Comparison of ENCODE assay signal across 8 cellular contexts in the genomic region with DNA sequence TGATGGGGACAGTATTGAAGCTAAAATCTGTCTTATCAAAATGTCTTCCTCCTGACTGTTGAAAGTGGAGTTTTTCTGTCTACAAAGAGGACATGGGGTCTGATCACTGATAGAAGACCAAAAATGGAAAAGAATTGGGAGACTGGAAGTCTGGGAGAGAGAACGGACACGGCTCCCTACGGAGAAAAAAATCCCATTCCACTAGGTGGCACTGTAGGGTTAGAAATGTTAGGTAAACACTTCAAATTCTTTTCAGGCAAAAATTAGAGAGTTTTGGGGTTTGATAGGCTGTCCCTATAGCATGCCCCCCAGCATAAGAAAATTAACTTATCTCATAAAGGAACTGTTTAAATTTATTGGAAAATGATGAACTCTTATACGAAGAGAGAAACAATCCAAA.
A peak's percentile ranks its signal among the peaks of the same experiment; 100 is the strongest.
DNase-seq lines count a peak whose midpoint lies in the region; ATAC-seq, FAIRE-seq and TF ChIP-seq lines count a peak whose summit lies in the region.

No MANE protein-coding gene starts in this region.

- BruUV-seq in PC-9 (replicated peaks; lab: Mats Ljungman, UMichigan) = no TSS peak

- no peaks in the 10 kb centered on the region for H3K4me1 ChIP-seq in PC-9 (replicated peaks; ENCODE audit: insufficient read depth)

- no peak overlapping the region for H3K4me3 Mint-ChIP-seq in activated CD8-positive, alpha-beta T cell treated with anti-CD3 and anti-CD28 coated beads for 36 hours
- no peak overlapping the region for H3K4me3 Mint-ChIP-seq in activated CD8-positive, alpha-beta T cell treated with anti-CD3 and anti-CD28 coated beads, Interleukin-2, amount 10 ng/mL, durations not matched to agents 7 days and 5 days
- H3K4me3 Mint-ChIP-seq in activated CD4-positive, alpha-beta memory T cell treated with anti-CD3 and anti-CD28 coated beads for 36 hours = no peak overlapping the region

- no peak overlapping the region for H3K27ac Mint-ChIP-seq in activated CD8-positive, alpha-beta T cell treated with anti-CD3 and anti-CD28 coated beads for 36 hours
- H3K27ac Mint-ChIP-seq in activated CD8-positive, alpha-beta T cell treated with anti-CD3 and anti-CD28 coated beads, Interleukin-2, amount 10 ng/mL, durations not matched to agents 7 days and 5 days = no peak overlapping the region
- H3K27ac Mint-ChIP-seq in activated CD4-positive, alpha-beta memory T cell treated with anti-CD3 and anti-CD28 coated beads for 36 hours = no peak overlapping the region

- no peaks in the 10 kb centered on the region for H3K27me3 Mint-ChIP-seq in activated CD8-positive, alpha-beta T cell treated with anti-CD3 and anti-CD28 coated beads for 36 hours
- H3K27me3 Mint-ChIP-seq in activated CD8-positive, alpha-beta T cell treated with anti-CD3 and anti-CD28 coated beads, Interleukin-2, amount 10 ng/mL, durations not matched to agents 7 days and 5 days (ENCODE audit: low read depth) = no peaks in the 10 kb centered on the region
- no peaks in the 10 kb centered on the region for H3K27me3 Mint-ChIP-seq in activated CD4-positive, alpha-beta memory T cell treated with anti-CD3 and anti-CD28 coated beads for 36 hours

- H3K4me3 ChIP-seq in PC-9 = no peak overlapping the region

- no peaks in the 10 kb centered on the region for H4K20me1 ChIP-seq in PC-9 (ENCODE audit: insufficient read depth)

- H3K9me3 ChIP-seq in PC-9 (ENCODE audit: insufficient read depth, low read depth) = no peaks in the 10 kb centered on the region

- DNase-seq in activated CD8-positive, alpha-beta T cell treated with anti-CD3 and anti-CD28 coated beads for 36 hours = no peak
- DNase-seq in activated CD8-positive, alpha-beta T cell treated with anti-CD3 and anti-CD28 coated beads, Interleukin-2, amount 10 ng/mL, durations not matched to agents 7 days and 5 days = no peak
- DNase-seq in PC-9 (peak in 1 of 2 experiments; percentile 3), foreskin melanocyte (peak; percentile 1), urothelium cell line (ENCODE audit: low spot score) (peak; percentile 8), NCI-H2107 treated with DMSO at 0.1 percent for 48 hours (lab: John Stamatoyannopoulos, UW; ENCODE audit: unreplicated experiment) (no peak)
- no peak for DNase-seq in activated CD4-positive, alpha-beta memory T cell treated with anti-CD3 and anti-CD28 coated beads for 36 hours

- H3K36me3 Mint-ChIP-seq in activated CD8-positive, alpha-beta T cell treated with anti-CD3 and anti-CD28 coated beads for 36 hours (ENCODE audit: low read depth) = no peaks in the 10 kb centered on the region
- H3K36me3 Mint-ChIP-seq in activated CD8-positive, alpha-beta T cell treated with anti-CD3 and anti-CD28 coated beads, Interleukin-2, amount 10 ng/mL, durations not matched to agents 7 days and 5 days (ENCODE audit: low read depth) = no peaks in the 10 kb centered on the region
- H3K36me3 Mint-ChIP-seq in activated CD4-positive, alpha-beta memory T cell treated with anti-CD3 and anti-CD28 coated beads for 36 hours = no peaks in the 10 kb centered on the region

- no peak overlapping the region for H3K4me2 ChIP-seq in PC-9

- H3K79me2 ChIP-seq in PC-9 (ENCODE audit: low read depth) = no peaks in the 10 kb centered on the region

- no peak for FAIRE-seq in urothelium cell line (lab: Jason Lieb, UNC)

- no peaks in the 10 kb centered on the region for H3F3A ChIP-seq in PC-9 (ENCODE audit: insufficient read depth, low read depth)

- no peak overlapping the region for H3K27ac ChIP-seq in PC-9

- no peaks in the 10 kb centered on the region for H3K27me3 ChIP-seq in PC-9 (ENCODE audit: insufficient read depth, low read depth)

- no peak for ATAC-seq in activated CD8-positive, alpha-beta T cell treated with anti-CD3 and anti-CD28 coated beads for 36 hours
- no peak for ATAC-seq in activated CD8-positive, alpha-beta T cell treated with anti-CD3 and anti-CD28 coated beads, Interleukin-2, amount 10 ng/mL, durations not matched to agents 7 days and 5 days
- ATAC-seq in HG03457 (IDR thresholded peaks at IDR 0.05; ENCODE audit: unreplicated experiment) = no peak

- CTCF ChIA-PET in activated CD8-positive, alpha-beta T cell treated with anti-CD3 and anti-CD28 coated beads for 36 hours (lab: Charles Lee) = interaction anchor here (0.6 kb wide), 1 partner anchor 169 kb away, joined by 3 read pairs; no protein-coding TSS in a partner anchor
- CTCF ChIA-PET in activated CD8-positive, alpha-beta T cell treated with anti-CD3 and anti-CD28 coated beads, Interleukin-2, amount 10 ng/mL, durations not matched to agents 7 days and 5 days (lab: Charles Lee) = no interaction called here
- CTCF ChIA-PET in PC-9 (lab: Charles Lee) = no interaction called here
- CTCF ChIA-PET in activated CD4-positive, alpha-beta memory T cell treated with anti-CD3 and anti-CD28 coated beads for 36 hours (lab: Charles Lee) = no interaction called here

- no peaks in the 10 kb centered on the region for H3K4me1 Mint-ChIP-seq in activated CD8-positive, alpha-beta T cell treated with anti-CD3 and anti-CD28 coated beads for 36 hours (ENCODE audit: low read depth)
- H3K4me1 Mint-ChIP-seq in activated CD8-positive, alpha-beta T cell treated with anti-CD3 and anti-CD28 coated beads, Interleukin-2, amount 10 ng/mL, durations not matched to agents 7 days and 5 days (ENCODE audit: low read depth) = no peaks in the 10 kb centered on the region
- H3K4me1 Mint-ChIP-seq in activated CD4-positive, alpha-beta memory T cell treated with anti-CD3 and anti-CD28 coated beads for 36 hours (ENCODE audit: low read depth) = no peaks in the 10 kb centered on the region

- intact Hi-C loops in activated CD8-positive, alpha-beta T cell treated with anti-CD3 and anti-CD28 coated beads for 36 hours (cut with micrococcal nuclease) = no loop called here
- intact Hi-C loops in PC-9 (cut with micrococcal nuclease; ENCODE audit: unreplicated experiment) = no loop called here
- intact Hi-C loops in activated CD4-positive, alpha-beta memory T cell treated with anti-CD3 and anti-CD28 coated beads for 36 hours (cut with micrococcal nuclease) = loop anchor here (5.0 kb wide), 1 partner anchor 183 kb away; no protein-coding TSS in a partner anchor

- H2AFZ ChIP-seq in PC-9 = no peak overlapping the region

- no peaks in the 10 kb centered on the region for H3K36me3 ChIP-seq in PC-9 (ENCODE audit: low read depth)

- H3K9me2 ChIP-seq in PC-9 (ENCODE audit: insufficient read depth) = no peaks in the 10 kb centered on the region

- TF ChIP-seq CTCF in activated CD8-positive, alpha-beta T cell treated with anti-CD3 and anti-CD28 coated beads for 36 hours (IDR thresholded peaks at IDR 0.05) = peak; percentile 40
- TF ChIP-seq CTCF in PC-9 (conservative IDR thresholded peaks at IDR 0.05) = peak; percentile 69

- H3K9me3 Mint-ChIP-seq in activated CD8-positive, alpha-beta T cell treated with anti-CD3 and anti-CD28 coated beads for 36 hours = peaks cover 2% of the 10 kb centered on the region
- H3K9me3 Mint-ChIP-seq in activated CD8-positive, alpha-beta T cell treated with anti-CD3 and anti-CD28 coated beads, Interleukin-2, amount 10 ng/mL, durations not matched to agents 7 days and 5 days (ENCODE audit: insufficient read depth) = peaks cover 7% of the 10 kb centered on the region
- H3K9me3 Mint-ChIP-seq in activated CD4-positive, alpha-beta memory T cell treated with anti-CD3 and anti-CD28 coated beads for 36 hours = peaks cover 9% of the 10 kb centered on the region

- POLR2A ChIA-PET in activated CD8-positive, alpha-beta T cell treated with anti-CD3 and anti-CD28 coated beads for 36 hours (lab: Charles Lee) = no interaction called here
- POLR2A ChIA-PET in activated CD8-positive, alpha-beta T cell treated with anti-CD3 and anti-CD28 coated beads, Interleukin-2, amount 10 ng/mL, durations not matched to agents 7 days and 5 days (lab: Charles Lee) = no interaction called here
- POLR2A ChIA-PET in PC-9 (lab: Charles Lee; ENCODE audit: unreplicated experiment) = no interaction called here
- POLR2A ChIA-PET in activated CD4-positive, alpha-beta memory T cell treated with anti-CD3 and anti-CD28 coated beads for 36 hours (lab: Charles Lee) = no interaction called here

Comparison
In these comparisons a context has a peak if more than half of its experiments do, and no peak if none do; other contexts are left out.
1. DNase-seq: peak in foreskin melanocyte (single experiment) and urothelium cell line (single experiment); none in activated CD8-positive, alpha-beta T cell treated with anti-CD3 and anti-CD28 coated beads for 36 hours (single experiment), activated CD8-positive, alpha-beta T cell treated with anti-CD3 and anti-CD28 coated beads, Interleukin-2, amount 10 ng/mL, durations not matched to agents 7 days and 5 days (single experiment), NCI-H2107 treated with DMSO at 0.1 percent for 48 hours (single experiment) and activated CD4-positive, alpha-beta memory T cell treated with anti-CD3 and anti-CD28 coated beads for 36 hours (single experiment).